18 cellular contexts compared by ENCODE assay signal in the genomic region with DNA sequence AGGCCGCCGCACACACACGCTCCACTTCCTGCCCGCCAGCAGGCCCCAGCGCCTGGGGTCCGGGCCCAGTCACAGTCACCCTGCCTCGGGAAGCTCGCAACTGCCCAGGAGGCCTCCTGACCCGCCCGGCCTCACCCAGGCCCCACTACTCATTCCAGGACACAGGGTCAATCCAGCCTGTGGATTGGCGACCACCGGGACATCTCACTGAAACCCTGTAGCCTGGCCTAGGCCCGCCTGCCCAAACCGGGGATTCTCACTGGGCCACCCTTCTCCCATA. TPM values are rescaled to one million over a fixed set of nuclear protein-coding genes. Genes with fewer than 3 reads are reported as not detected.
DNase-seq lines count a peak whose midpoint lies in the region; ATAC-seq and TF ChIP-seq lines count a peak whose summit lies in the region.
"Had no signal": no experiment of that assay in that cellular context is flagged by ENCODE, and none has a peak within 500 bp of the region (broad histone marks: within the 10 kb centered on the region; RNA-seq: fewer than 3 reads in every experiment).

No MANE protein-coding gene starts in this region.

- CTCF ChIA-PET in WTC11 (lab: Charles Lee), result interaction anchor here (1.3 to 2.7 kb wide), 2 partner anchors 9 to 122 kb away, joined by 4 to 7 read pairs; no protein-coding TSS in a partner anchor

- no peak for ATAC-seq in WTC11
- ATAC-seq in right cardiac atrium, result no peak
- no peak for ATAC-seq in HG03571 (IDR thresholded peaks at IDR 0.05; ENCODE audit: unreplicated experiment)
- ATAC-seq: K562, mucosa of descending colon had no signal

- intact Hi-C loops in right cardiac atrium (cut with DNase I), result no loop called here

- H3K27me3 Mint-ChIP-seq in WTC11 (ENCODE audit: low read depth), result peaks cover 91% of the 10 kb centered on the region

- H3K4me3 Mint-ChIP-seq in WTC11, result peak overlapping the region; percentile 78
- H3K4me3 Mint-ChIP-seq: activated CD4-positive, alpha-beta memory T cell treated with anti-CD3 and anti-CD28 coated beads for 36 hours had no signal

- no peak for TF ChIP-seq CTCF in WTC11 (IDR thresholded peaks at IDR 0.05)
- no peak for TF ChIP-seq CTCF in osteoblast (IDR thresholded peaks at IDR 0.05; ENCODE audit: extremely low read depth, low read depth, low read length)

- no peak overlapping the region for H3K27ac Mint-ChIP-seq in WTC11
- H3K27ac Mint-ChIP-seq: activated CD4-positive, alpha-beta memory T cell treated with anti-CD3 and anti-CD28 coated beads for 36 hours had no signal

- no peaks in the 10 kb centered on the region for H4K20me1 ChIP-seq in osteoblast (ENCODE audit: insufficient read depth, low read length)

- no peak overlapping the region for H3K27ac ChIP-seq in right cardiac atrium (ENCODE audit: low read length)
- H3K27ac ChIP-seq in osteoblast (ENCODE audit: low read depth, low read length), result no peak overlapping the region
- H3K27ac ChIP-seq: thoracic aorta had no signal

- no peak overlapping the region for H2AFZ ChIP-seq in osteoblast (ENCODE audit: low read length)

- H3K36me3 ChIP-seq in H7 (replicated peaks; ENCODE audit: control insufficient read depth, insufficient read depth, low read length) (no peaks in the 10 kb centered on the region), osteoblast (ENCODE audit: insufficient read depth, low read length) (no peaks in the 10 kb centered on the region)
- H3K36me3 ChIP-seq: thoracic aorta had no signal

- DNase-seq in H7 (peak; percentile 73), WTC11 (ENCODE audit: low spot score) (no peak), right cardiac atrium (peak in 2 of 3 donors; percentile 4 to 21), osteoblast (ENCODE audit: insufficient read length, low spot score, missing footprints) (peak; percentile 74), NCI-H526 treated with DMSO at 0.1 percent for 48 hours (lab: John Stamatoyannopoulos, UW) (no peak), NCI-H1694 (lab: John Stamatoyannopoulos, UW) (no peak)
- DNase-seq: activated CD4-positive, alpha-beta memory T cell treated with anti-CD3 and anti-CD28 coated beads for 36 hours; activated naive CD4-positive, alpha-beta T cell treated with Interleukin-2 at 50 U/mL for 16 hours; mucosa of descending colon; NCI-H187; NCI-H345; stimulated activated CD4-positive, alpha-beta T cell treated with anti-CD3 and anti-CD28 coated beads, Interleukin-15, amount 100 ng/mL, for 24 hours had no signal

- peak overlapping the region; percentile 53; the same call in 1 of the 2 replicates for H3K4me3 ChIP-seq in H7 (ENCODE audit: insufficient read depth, low read depth, low read length)
- no peak overlapping the region for H3K4me3 ChIP-seq in right cardiac atrium (ENCODE audit: low read length)
- H3K4me3 ChIP-seq in osteoblast (ENCODE audit: insufficient read depth, low read length), result no peak overlapping the region
- H3K4me3 ChIP-seq: K562, mucosa of descending colon, thoracic aorta had no signal

- H3K4me2 ChIP-seq in osteoblast (ENCODE audit: insufficient read depth, low read length), result no peak overlapping the region

- H3K27me3 ChIP-seq in H7 (ENCODE audit: control insufficient read depth, insufficient read depth, low read length) (peaks cover 83% of the 10 kb centered on the region), right cardiac atrium (ENCODE audit: control insufficient read depth, insufficient read depth) (no peaks in the 10 kb centered on the region), osteoblast (ENCODE audit: insufficient read depth, low read length) (peaks cover 55% of the 10 kb centered on the region)

- no peaks in the 10 kb centered on the region for H3K9me3 ChIP-seq in right cardiac atrium (ENCODE audit: control insufficient read depth, low read length)
- H3K9me3 ChIP-seq in osteoblast (ENCODE audit: low read depth, low read length), result no peaks in the 10 kb centered on the region
- H3K9me3 ChIP-seq: mucosa of descending colon, thoracic aorta had no signal

- no peaks in the 10 kb centered on the region for H3K4me1 ChIP-seq in right cardiac atrium (ENCODE audit: control insufficient read depth, insufficient read depth, low read length)
- H3K4me1 ChIP-seq in osteoblast (ENCODE audit: insufficient read depth, low read length), result no peaks in the 10 kb centered on the region

- H3K4me1 Mint-ChIP-seq in WTC11, result peaks cover 32% of the 10 kb centered on the region

- 0 out of 2 replicates have a peak, but pooled peaks cover under 1% of the 10 kb centered on the region for H3K36me3 Mint-ChIP-seq in WTC11
- H3K36me3 Mint-ChIP-seq: activated CD4-positive, alpha-beta memory T cell treated with anti-CD3 and anti-CD28 coated beads for 36 hours had no signal

- no peaks in the 10 kb centered on the region for H3K79me2 ChIP-seq in osteoblast (ENCODE audit: insufficient read depth, low read length)

- no peaks in the 10 kb centered on the region for H3K9me3 Mint-ChIP-seq in WTC11
- H3K9me3 Mint-ChIP-seq: activated CD4-positive, alpha-beta memory T cell treated with anti-CD3 and anti-CD28 coated beads for 36 hours had no signal

- POLR2A ChIA-PET in WTC11 (lab: Charles Lee), result interaction anchor here (0.8 kb wide), 1 partner anchor 290 kb away, joined by 4 read pairs; no protein-coding TSS in a partner anchor

- WGBS in right cardiac atrium, result 12% methylated on average over 14 of the region's 14 CpGs

TF ChIP-seq in WTC11, 78 proteins besides CTCF, POLR2A, EP300 and RAD21 (continues in another document):
- no peak for TF ChIP-seq ZNF317 (CRISPR knock-in tag; IDR thresholded peaks at IDR 0.05; ENCODE audit: borderline replicate concordance, low read depth)
- no peak for TF ChIP-seq GTF2I (CRISPR knock-in tag; conservative IDR thresholded peaks at IDR 0.05)
- TF ChIP-seq KAT7 (CRISPR knock-in tag; IDR thresholded peaks at IDR 0.05; ENCODE audit: borderline replicate concordance), result no peak
- TF ChIP-seq, protein P1, sequence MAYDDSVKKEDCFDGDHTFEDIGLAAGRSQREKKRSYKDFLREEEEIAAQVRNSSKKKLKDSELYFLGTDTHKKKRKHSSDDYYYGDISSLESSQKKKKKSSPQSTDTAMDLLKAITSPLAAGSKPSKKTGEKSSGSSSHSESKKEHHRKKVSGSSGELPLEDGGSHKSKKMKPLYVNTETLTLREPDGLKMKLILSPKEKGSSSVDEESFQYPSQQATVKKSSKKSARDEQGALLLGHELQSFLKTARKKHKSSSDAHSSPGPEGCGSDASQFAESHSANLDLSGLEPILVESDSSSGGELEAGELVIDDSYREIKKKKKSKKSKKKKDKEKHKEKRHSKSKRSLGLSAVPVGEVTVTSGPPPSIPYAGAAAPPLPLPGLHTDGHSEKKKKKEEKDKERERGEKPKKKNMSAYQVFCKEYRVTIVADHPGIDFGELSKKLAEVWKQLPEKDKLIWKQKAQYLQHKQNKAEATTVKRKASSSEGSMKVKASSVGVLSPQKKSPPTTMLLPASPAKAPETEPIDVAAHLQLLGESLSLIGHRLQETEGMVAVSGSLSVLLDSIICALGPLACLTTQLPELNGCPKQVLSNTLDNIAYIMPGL (CRISPR knock-in tag; IDR thresholded peaks at IDR 0.05), result no peak
- no peak for TF ChIP-seq JAZF1 (CRISPR knock-in tag; IDR thresholded peaks at IDR 0.05)
- no peak for TF ChIP-seq ETV6 (CRISPR knock-in tag; IDR thresholded peaks at IDR 0.05)
- no peak for TF ChIP-seq CREM (CRISPR knock-in tag; IDR thresholded peaks at IDR 0.05)
- TF ChIP-seq, protein P2, sequence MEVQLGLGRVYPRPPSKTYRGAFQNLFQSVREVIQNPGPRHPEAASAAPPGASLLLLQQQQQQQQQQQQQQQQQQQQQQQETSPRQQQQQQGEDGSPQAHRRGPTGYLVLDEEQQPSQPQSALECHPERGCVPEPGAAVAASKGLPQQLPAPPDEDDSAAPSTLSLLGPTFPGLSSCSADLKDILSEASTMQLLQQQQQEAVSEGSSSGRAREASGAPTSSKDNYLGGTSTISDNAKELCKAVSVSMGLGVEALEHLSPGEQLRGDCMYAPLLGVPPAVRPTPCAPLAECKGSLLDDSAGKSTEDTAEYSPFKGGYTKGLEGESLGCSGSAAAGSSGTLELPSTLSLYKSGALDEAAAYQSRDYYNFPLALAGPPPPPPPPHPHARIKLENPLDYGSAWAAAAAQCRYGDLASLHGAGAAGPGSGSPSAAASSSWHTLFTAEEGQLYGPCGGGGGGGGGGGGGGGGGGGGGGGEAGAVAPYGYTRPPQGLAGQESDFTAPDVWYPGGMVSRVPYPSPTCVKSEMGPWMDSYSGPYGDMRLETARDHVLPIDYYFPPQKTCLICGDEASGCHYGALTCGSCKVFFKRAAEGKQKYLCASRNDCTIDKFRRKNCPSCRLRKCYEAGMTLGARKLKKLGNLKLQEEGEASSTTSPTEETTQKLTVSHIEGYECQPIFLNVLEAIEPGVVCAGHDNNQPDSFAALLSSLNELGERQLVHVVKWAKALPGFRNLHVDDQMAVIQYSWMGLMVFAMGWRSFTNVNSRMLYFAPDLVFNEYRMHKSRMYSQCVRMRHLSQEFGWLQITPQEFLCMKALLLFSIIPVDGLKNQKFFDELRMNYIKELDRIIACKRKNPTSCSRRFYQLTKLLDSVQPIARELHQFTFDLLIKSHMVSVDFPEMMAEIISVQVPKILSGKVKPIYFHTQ (CRISPR knock-in tag; IDR thresholded peaks at IDR 0.05), result no peak
- TF ChIP-seq, protein P3, sequence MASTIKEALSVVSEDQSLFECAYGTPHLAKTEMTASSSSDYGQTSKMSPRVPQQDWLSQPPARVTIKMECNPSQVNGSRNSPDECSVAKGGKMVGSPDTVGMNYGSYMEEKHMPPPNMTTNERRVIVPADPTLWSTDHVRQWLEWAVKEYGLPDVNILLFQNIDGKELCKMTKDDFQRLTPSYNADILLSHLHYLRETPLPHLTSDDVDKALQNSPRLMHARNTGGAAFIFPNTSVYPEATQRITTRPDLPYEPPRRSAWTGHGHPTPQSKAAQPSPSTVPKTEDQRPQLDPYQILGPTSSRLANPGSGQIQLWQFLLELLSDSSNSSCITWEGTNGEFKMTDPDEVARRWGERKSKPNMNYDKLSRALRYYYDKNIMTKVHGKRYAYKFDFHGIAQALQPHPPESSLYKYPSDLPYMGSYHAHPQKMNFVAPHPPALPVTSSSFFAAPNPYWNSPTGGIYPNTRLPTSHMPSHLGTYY (CRISPR knock-in tag; IDR thresholded peaks at IDR 0.05), result no peak
- TF ChIP-seq TCF7 (CRISPR knock-in tag; IDR thresholded peaks at IDR 0.05; ENCODE audit: low read depth), result no peak
- TF ChIP-seq HMGA2 (CRISPR knock-in tag; IDR thresholded peaks at IDR 0.05), result no peak
- no peak for TF ChIP-seq ZNF219 (CRISPR knock-in tag; IDR thresholded peaks at IDR 0.05; ENCODE audit: borderline replicate concordance)
- TF ChIP-seq ZNF138 (CRISPR knock-in tag; conservative IDR thresholded peaks at IDR 0.05), result no peak

RNA-seq across cellular contexts. Expression of a gene that starts 2.7 kb away (rescaled TPM):
- 15.4 and 17.9 TPM in 2 replicates for total RNA-seq in H7 (2014; rRNA removed; shearing (Covaris generic))
- total RNA-seq in WTC11 (2021) (7.0 to 9.0 TPM (median 7.6 TPM) in 3 replicates), right cardiac atrium (under 1 TPM in 1 of 4 donors, not detected in 3; 0.21 TPM), osteoblast (not detected in 2 replicates)
- not detected for polyA plus RNA-seq in right cardiac atrium
- total RNA-seq: activated CD4-positive, alpha-beta memory T cell treated with anti-CD3 and anti-CD28 coated beads for 36 hours; fibroblast of villous mesenchyme; K562; mucosa of descending colon; omental fat pad; RPMI7951; thoracic aorta had no signal
- polyA plus RNA-seq: K562 had no signal

Comparison
In these comparisons a context has a peak if more than half of its experiments do, and no peak if none do; other contexts are left out.
1. DNase-seq: peak in H7 (single experiment), right cardiac atrium (2 of 3) and osteoblast (single experiment); none in WTC11 (single experiment), NCI-H526 treated with DMSO at 0.1 percent for 48 hours (single experiment) and NCI-H1694 (single experiment).